ENCODE assay signal across 8 cellular contexts in genomic region chr5:95858661-95859326, GRCh38. TPM values are rescaled to one million over a fixed set of nuclear protein-coding genes. Genes with fewer than 3 reads are reported as not detected.
DNase-seq lines count a peak whose midpoint lies in the region; ATAC-seq and TF ChIP-seq lines count a peak whose summit lies in the region.

No MANE protein-coding gene starts in this region.

- no peaks in the 10 kb centered on the region for H3F3A ChIP-seq in Loucy (ENCODE audit: low read depth)

- TF ChIP-seq CTCF in Loucy (conservative IDR thresholded peaks at IDR 0.05; ENCODE audit: low read length): peak; percentile 95
- peak; percentile 100 for TF ChIP-seq CTCF in foreskin keratinocyte (conservative IDR thresholded peaks at IDR 0.05)
- TF ChIP-seq CTCF in neutrophil (IDR thresholded peaks at IDR 0.05): peak; percentile 97

- H3K9me2 ChIP-seq in Loucy (replicated peaks; ENCODE audit: low read depth, low read length): no peaks in the 10 kb centered on the region

- peak; percentile 97 for ATAC-seq in foreskin keratinocyte

- peak overlapping the region; percentile 28; the same call in 1 of the 2 replicates for H3K9ac ChIP-seq in ES-I3 (ENCODE audit: low read depth, low read length)
- H3K9ac ChIP-seq in Loucy (ENCODE audit: low read depth, low read length, poor library complexity, severe bottlenecking): no peak overlapping the region

- DNase-seq in HAP-1 (ENCODE audit: low spot score in 2 of 2) (peak; percentile 86 to 94), SJCRH30 (peak; percentile 91 to 92), foreskin keratinocyte (peak; percentile 95), stromal cell of bone marrow (ENCODE audit: low read depth) (peak; percentile 100)
- peak; percentile 85 to 90 (median 88) for DNase-seq in activated naive CD4-positive, alpha-beta T cell (lab: John Stamatoyannopoulos, UW)

- H3K4me2 ChIP-seq in Loucy (ENCODE audit: low read depth, low read length, poor library complexity, severe bottlenecking): peak overlapping the region; percentile 77

- in situ Hi-C loops in HAP-1 (cut with MboI; ENCODE audit: low sequenced_read_pairs): loop anchor here (5.0 to 25.0 kb wide), 3 partner anchors 106 to 754 kb away; partner anchors contain the start of gene ELL2

- H3K27ac ChIP-seq in SJCRH30 (peak overlapping the region; percentile 25), foreskin keratinocyte (peak overlapping the region; percentile 96), neutrophil (peak overlapping the region; percentile 2)

- H3K27me3 ChIP-seq in HAP-1 (ENCODE audit: low read depth): no peaks in the 10 kb centered on the region
- H3K27me3 ChIP-seq in Loucy (ENCODE audit: insufficient read depth, low read length, poor library complexity, severe bottlenecking): no peaks in the 10 kb centered on the region
- no peaks in the 10 kb centered on the region for H3K27me3 ChIP-seq in SJCRH30
- H3K27me3 ChIP-seq in foreskin keratinocyte: no peaks in the 10 kb centered on the region
- peaks cover 35% of the 10 kb centered on the region for H3K27me3 ChIP-seq in neutrophil

- no peaks in the 10 kb centered on the region for H3K79me2 ChIP-seq in Loucy (ENCODE audit: insufficient read depth, low read length)

- H3K4me3 ChIP-seq in HAP-1 (no peak overlapping the region), Loucy (ENCODE audit: low read length, poor library complexity, severe bottlenecking) (peak overlapping the region; percentile 62), SJCRH30 (peak overlapping the region; percentile 15), neutrophil (ENCODE audit: low read depth in 1 of 2, low read length in 1 of 2) (peak overlapping the region; percentile 14 to 50)

- peak overlapping the region; percentile 89 for H2AFZ ChIP-seq in Loucy (ENCODE audit: low read length)

- H3K4me1 ChIP-seq in ES-I3 (ENCODE audit: insufficient read depth, low read length): peaks cover 9% of the 10 kb centered on the region
- H3K4me1 ChIP-seq in HAP-1: peaks cover 19% of the 10 kb centered on the region
- H3K4me1 ChIP-seq in Loucy (ENCODE audit: insufficient read depth, low read length, poor library complexity, severe bottlenecking): peaks cover 12% of the 10 kb centered on the region
- peaks cover 27% of the 10 kb centered on the region for H3K4me1 ChIP-seq in SJCRH30
- H3K4me1 ChIP-seq in foreskin keratinocyte: peaks cover 22% of the 10 kb centered on the region
- peaks cover 31 to 43% of the 10 kb centered on the region in 2 experiments for H3K4me1 ChIP-seq in neutrophil (ENCODE audit: control insufficient read depth in 1 of 2, insufficient read depth in 1 of 2, low read depth in 1 of 2, low read length in 1 of 2)

- no peaks in the 10 kb centered on the region for H3K36me3 ChIP-seq in ES-I3 (ENCODE audit: insufficient read depth, low read length)
- no peaks in the 10 kb centered on the region for H3K36me3 ChIP-seq in HAP-1 (replicated peaks)
- H3K36me3 ChIP-seq in Loucy (ENCODE audit: insufficient read depth, low read length): no peaks in the 10 kb centered on the region
- H3K36me3 ChIP-seq in SJCRH30: no peaks in the 10 kb centered on the region
- H3K36me3 ChIP-seq in neutrophil: no peaks in the 10 kb centered on the region

- H3K9me3 ChIP-seq in ES-I3 (ENCODE audit: control insufficient read depth, insufficient read depth, low read length): no peaks in the 10 kb centered on the region
- no peaks in the 10 kb centered on the region for H3K9me3 ChIP-seq in HAP-1
- no peaks in the 10 kb centered on the region for H3K9me3 ChIP-seq in Loucy (ENCODE audit: insufficient read depth, low read depth, low read length)
- H3K9me3 ChIP-seq in SJCRH30 (replicated peaks): no peaks in the 10 kb centered on the region
- no peaks in the 10 kb centered on the region for H3K9me3 ChIP-seq in neutrophil

- H4K20me1 ChIP-seq in Loucy (ENCODE audit: insufficient read depth, low read length, poor library complexity, severe bottlenecking): no peaks in the 10 kb centered on the region

RNA-seq across cellular contexts. Expression of gene GLRX, which starts 36.3 kb away (rescaled TPM):
- 17.7 and 21.4 TPM in 2 replicates for total RNA-seq in SJCRH30 (2014; rRNA removed; shearing (Covaris generic))
- 1.8 and 4.2 TPM in 2 replicates for total RNA-seq in foreskin keratinocyte
- 3.6 and 6.4 TPM in 2 replicates for polyA plus RNA-seq in foreskin keratinocyte

Comparison
In these comparisons a context has a peak if more than half of its experiments do, and no peak if none do; other contexts are left out.
1. H3K27ac ChIP-seq: peak in every context shown above with its lines; median percentile 96 in foreskin keratinocyte; 25 in SJCRH30; 2 in neutrophil.